ENCODE assay signal across 2 cellular contexts in genomic region chr1:186473047-186473446, GRCh38.
TF ChIP-seq lines count a peak whose summit lies in the region.

No MANE protein-coding gene starts in this region.

TF ChIP-seq in GM23338, 12 proteins besides CTCF, POLR2A, EP300 and RAD21 (continued from another document):
- TF ChIP-seq EZH2 (IDR thresholded peaks at IDR 0.05; ENCODE audit: low read depth, unreplicated experiment) (no peak), POLR2AphosphoS5 (IDR thresholded peaks at IDR 0.05; ENCODE audit: low read depth) (no peak), EZH2phosphoT487 (IDR thresholded peaks at IDR 0.05; ENCODE audit: unreplicated experiment) (no peak), ETS1 (IDR thresholded peaks at IDR 0.05) (no peak), STAT1 (IDR thresholded peaks at IDR 0.05; ENCODE audit: unreplicated experiment) (no peak), CREB1 (CRISPR knock-in tag; IDR thresholded peaks at IDR 0.05; ENCODE audit: low read depth) (no peak), ZNF114 (CRISPR knock-in tag; IDR thresholded peaks at IDR 0.05) (no peak), NANOG (IDR thresholded peaks at IDR 0.05; ENCODE audit: borderline replicate concordance) (no peak), JUNB (IDR thresholded peaks at IDR 0.05; ENCODE audit: unreplicated experiment) (no peak), ZNF462 (CRISPR knock-in tag; IDR thresholded peaks at IDR 0.05) (no peak)
TF ChIP-seq in GM23338: peak in this region for 0.

TF ChIP-seq in WTC11, 78 proteins besides CTCF, POLR2A, EP300 and RAD21 (continued from another document):
- no peak for TF ChIP-seq ZNF281 (CRISPR knock-in tag; IDR thresholded peaks at IDR 0.05)
- no peak for TF ChIP-seq CBFB (CRISPR knock-in tag; IDR thresholded peaks at IDR 0.05; ENCODE audit: low read depth)
- no peak for TF ChIP-seq JUN (CRISPR knock-in tag; IDR thresholded peaks at IDR 0.05)
- TF ChIP-seq ZNF232 (CRISPR knock-in tag; IDR thresholded peaks at IDR 0.05), result no peak
- TF ChIP-seq ZNF423 (CRISPR knock-in tag; IDR thresholded peaks at IDR 0.05), result no peak
- no peak for TF ChIP-seq ZNF425 (CRISPR knock-in tag; conservative IDR thresholded peaks at IDR 0.05)
- no peak for TF ChIP-seq FOXK1 (CRISPR knock-in tag; IDR thresholded peaks at IDR 0.05)
- TF ChIP-seq USF1 (CRISPR knock-in tag; IDR thresholded peaks at IDR 0.05), result no peak
